Comparison of ENCODE assay signal across 9 cellular contexts in the genomic region with DNA sequence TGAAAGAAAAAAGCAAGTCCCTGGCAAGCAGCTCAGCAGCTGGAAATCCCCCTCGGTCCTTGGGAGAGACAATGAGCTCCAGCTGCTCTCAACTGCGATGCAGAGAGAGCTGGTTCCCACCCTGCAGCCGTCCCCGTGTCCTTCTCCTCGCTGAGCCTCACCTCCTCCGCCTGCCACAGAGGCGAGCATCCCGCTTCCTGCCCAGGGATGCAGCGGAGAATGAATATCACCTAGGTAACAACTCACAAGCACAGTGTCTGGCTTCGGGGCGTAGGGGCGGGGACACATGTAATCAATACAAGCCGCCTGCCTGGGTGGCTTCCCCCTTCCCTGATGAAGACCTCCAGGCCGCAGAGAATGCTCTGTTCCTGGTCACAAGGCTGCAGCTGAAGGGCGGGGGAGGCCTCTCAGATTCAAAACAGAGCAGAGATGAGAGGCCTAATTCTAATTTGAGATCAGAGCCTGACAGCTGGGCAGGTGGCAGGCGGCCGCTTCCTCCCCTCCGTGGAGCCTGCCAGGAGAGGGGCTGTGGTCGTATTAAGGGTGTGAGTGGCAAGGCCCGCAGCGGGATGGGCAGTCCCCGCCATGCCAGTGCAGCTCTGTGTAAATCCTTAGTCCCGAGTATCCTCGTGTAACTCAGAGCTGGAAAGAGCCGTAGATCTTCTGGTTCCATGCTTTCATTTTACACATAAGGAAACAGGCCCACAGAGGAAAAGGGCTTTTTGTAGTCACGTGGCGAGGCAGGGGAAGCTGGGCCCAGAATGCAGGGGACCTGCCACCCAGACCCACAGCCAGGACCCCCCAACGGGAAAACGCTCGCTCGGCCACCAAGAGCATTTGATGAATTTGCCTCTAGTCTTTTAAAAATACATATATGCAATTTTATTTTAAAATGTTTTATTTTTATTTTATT. TPM values are rescaled to one million over a fixed set of nuclear protein-coding genes. Genes with fewer than 3 reads are reported as not detected.
DNase-seq lines count a peak whose midpoint lies in the region; ATAC-seq and TF ChIP-seq lines count a peak whose summit lies in the region.
"Had no signal": no experiment of that assay in that cellular context is flagged by ENCODE, and none has a peak within 500 bp of the region (broad histone marks: within the 10 kb centered on the region; RNA-seq: fewer than 3 reads in every experiment).

No MANE protein-coding gene starts in this region.

- no peaks in the 10 kb centered on the region for H3K23me2 ChIP-seq in H9 (ENCODE audit: insufficient read length, low read depth, low read length, poor library complexity, severe bottlenecking)

- no peaks in the 10 kb centered on the region for H3K36me3 ChIP-seq in neuronal stem cell (replicated peaks in 1 of 2; ENCODE audit: control insufficient read depth in 2 of 2, insufficient read depth in 2 of 2, low read length in 2 of 2)

- no peak overlapping the region for H3T11ph ChIP-seq in H9 (ENCODE audit: low read length)

- H4K8ac ChIP-seq in H9 (replicated peaks; ENCODE audit: insufficient read length, low read depth, low read length): no peak overlapping the region
- no peak overlapping the region for H4K8ac ChIP-seq in neuronal stem cell (ENCODE audit: low read depth, low read length)

- no peaks in the 10 kb centered on the region for H3K79me1 ChIP-seq in H9 (ENCODE audit: insufficient read depth, low read depth, low read length, poor library complexity, severe bottlenecking)
- no peaks in the 10 kb centered on the region for H3K79me1 ChIP-seq in neuronal stem cell (ENCODE audit: low read depth, low read length)

- no peak overlapping the region for H2BK120ac ChIP-seq in H9 (ENCODE audit: low read depth, low read length, poor library complexity, severe bottlenecking)
- H2BK120ac ChIP-seq in neuronal stem cell (ENCODE audit: low read depth, low read length): no peak overlapping the region

- TF ChIP-seq POLR2A in GM18505 (IDR thresholded peaks at IDR 0.05; ENCODE audit: borderline replicate concordance, extremely low read depth, insufficient read depth, insufficient read length): peak; percentile 69

- peak; percentile 38 for ATAC-seq in GM18505 (IDR thresholded peaks at IDR 0.05; ENCODE audit: unreplicated experiment)

- no peak overlapping the region for H4K5ac ChIP-seq in H9 (ENCODE audit: insufficient read length, low read depth, low read length)

- H2AK5ac ChIP-seq in H9 (ENCODE audit: insufficient read length, low read length) (no peak overlapping the region), neuronal stem cell (ENCODE audit: low read depth, low read length) (peak overlapping the region; percentile 32)

- peak overlapping the region in 2 of 3 experiments; percentile 13 to 82; a peak in 4 of 7 replicates for H3K27ac Mint-ChIP-seq in H9

- no peak for TF ChIP-seq CTCF in H9 (conservative IDR thresholded peaks at IDR 0.05)

- H2AFZ ChIP-seq in H9 (ENCODE audit: low read length): no peak overlapping the region
- peak overlapping the region; percentile 85 for H2AFZ ChIP-seq in neuronal stem cell (ENCODE audit: low read length)

- WGBS in H9 (ENCODE audit: extremely low coverage, insufficient read length, low lambda C conversion rate): no CpG with 5 or more reads among the region's 31 CpGs
- no CpG with 5 or more reads among the region's 31 CpGs for WGBS in neuronal stem cell (ENCODE audit: extremely low coverage in 2 of 2, insufficient read length in 2 of 2, insufficient replicate concordance in 1 of 2), 2 donors

- H3K4me2 ChIP-seq in H9 (ENCODE audit: insufficient read depth, insufficient read length, low read length) (no peak overlapping the region), neuronal stem cell (ENCODE audit: insufficient read depth, low read length, poor library complexity, severe bottlenecking) (peak overlapping the region; percentile 68)

- H2BK20ac ChIP-seq in H9 (ENCODE audit: low read depth, low read length, poor library complexity, severe bottlenecking): no peak overlapping the region

- no peaks in the 10 kb centered on the region for H3K27me3 Mint-ChIP-seq in H9 (ENCODE audit: low read depth)

- H3K4ac ChIP-seq in H9 (ENCODE audit: low read depth, low read length): no peak overlapping the region
- no peak overlapping the region for H3K4ac ChIP-seq in neuronal stem cell (ENCODE audit: low read length)

- H4K20me1 ChIP-seq in H9 (ENCODE audit: control insufficient read depth, insufficient read depth, insufficient read length): no peaks in the 10 kb centered on the region

- peak overlapping the region; percentile 13 to 31 for H3K4me3 ChIP-seq in neuronal stem cell (ENCODE audit: low read length in 2 of 2)

- H3K23ac ChIP-seq in H9 (ENCODE audit: insufficient read length, low read depth, low read length) (no peak overlapping the region), neuronal stem cell (ENCODE audit: low read depth, low read length, poor library complexity) (peak overlapping the region; percentile 80)

- no peaks in the 10 kb centered on the region for H3K79me2 ChIP-seq in H9 (ENCODE audit: insufficient read depth, low read length)

- H2BK5ac ChIP-seq in H9 (ENCODE audit: insufficient read length, low read length) (no peak overlapping the region), neuronal stem cell (ENCODE audit: low read length) (peak overlapping the region; percentile 35)

- H3K4me1 ChIP-seq in H9 (ENCODE audit: insufficient read depth, low read length) (no peaks in the 10 kb centered on the region), neuronal stem cell (ENCODE audit: control insufficient read depth in 2 of 2, insufficient read depth in 1 of 2, low read depth in 1 of 2, low read length in 2 of 2) (peaks cover 9 to 10% of the 10 kb centered on the region in 2 donors)

- H2BK12ac ChIP-seq in H9 (ENCODE audit: insufficient read length, low read depth, low read length) (no peak overlapping the region), neuronal stem cell (ENCODE audit: low read length) (peak overlapping the region; percentile 22)

- peak overlapping the region; percentile 45 for H3K18ac ChIP-seq in H9 (ENCODE audit: insufficient read length, low read depth, low read length)
- H3K18ac ChIP-seq in neuronal stem cell (ENCODE audit: low read length): peak overlapping the region; percentile 64

- peaks cover 13 to 16% of the 10 kb centered on the region in 2 experiments for H3K4me1 Mint-ChIP-seq in H9

- H3K4me3 Mint-ChIP-seq in H9: peak overlapping the region; percentile 8 to 60; a peak in 4 of 5 replicates

- H4K91ac ChIP-seq in H9 (ENCODE audit: insufficient read length, low read depth, low read length): no peak overlapping the region
- H4K91ac ChIP-seq in neuronal stem cell (ENCODE audit: low read depth, low read length, poor library complexity): no peak overlapping the region

- H3K9ac ChIP-seq in H9 (ENCODE audit: extremely low read depth, insufficient read length, low read length) (no peak overlapping the region), neuronal stem cell (ENCODE audit: low read depth, low read length, poor library complexity) (no peak overlapping the region)

- DNase-seq in H9: peak; percentile 87
- peak; percentile 93 for DNase-seq in NCI-H2107 (lab: John Stamatoyannopoulos, UW)
- peak; percentile 61 for DNase-seq in neuronal stem cell (ENCODE audit: low spot score)
- no peak for DNase-seq in middle frontal gyrus (ENCODE audit: extremely low spot score, low spot score)
- no peak for DNase-seq in HK-2 (ENCODE audit: unreplicated experiment)
- DNase-seq in stimulated activated CD4-positive, alpha-beta T cell treated with anti-CD3 and anti-CD28 coated beads, Interleukin-2, amount 100 ng/mL, for 24 hours: no peak

- H3K14ac ChIP-seq in H9 (ENCODE audit: insufficient read depth, low read length): peak overlapping the region; percentile 77
- H3K14ac ChIP-seq in neuronal stem cell (ENCODE audit: low read length): no peak overlapping the region

- H3K27me3 ChIP-seq in H9 (ENCODE audit: insufficient read depth, low read length) (no peaks in the 10 kb centered on the region), neuronal stem cell (ENCODE audit: control insufficient read depth in 3 of 3, insufficient read depth in 3 of 3, low read depth in 1 of 3, low read length in 3 of 3) (no peaks in the 10 kb centered on the region)

- no peak overlapping the region for H2BK15ac ChIP-seq in H9 (ENCODE audit: low read depth, low read length)
- peak overlapping the region; percentile 58 for H2BK15ac ChIP-seq in neuronal stem cell (ENCODE audit: low read length)

- H3K56ac ChIP-seq in H9 (ENCODE audit: insufficient read length, low read depth, low read length): no peak overlapping the region

- H3K9me3 Mint-ChIP-seq in H9: no peaks in the 10 kb centered on the region

- no peaks in the 10 kb centered on the region for H3K36me3 Mint-ChIP-seq in H9 (ENCODE audit: insufficient read depth in 1 of 3, low read depth in 3 of 3)

- H3K9me3 ChIP-seq in H9 (ENCODE audit: control insufficient read depth, low read depth, low read length) (no peaks in the 10 kb centered on the region), neuronal stem cell (replicated peaks in 1 of 2; ENCODE audit: control insufficient read depth in 2 of 2, insufficient read depth in 1 of 2, low read depth in 1 of 2, low read length in 2 of 2) (no peaks in the 10 kb centered on the region)

- no peak overlapping the region for H3K27ac ChIP-seq in H9 (ENCODE audit: insufficient read length, low read depth, low read length)
- peak overlapping the region; percentile 89 for H3K27ac ChIP-seq in cingulate gyrus (ENCODE audit: low read depth, low read length)
- no peak overlapping the region for H3K27ac ChIP-seq in neuronal stem cell (replicated peaks; ENCODE audit: low read length)

RNA-seq across cellular contexts. Expression of gene ZDHHC19, which starts 24.3 kb away (rescaled TPM):
- 1.6 and 2.2 TPM in 2 replicates for total RNA-seq in H9 (2021)
- 1.1 TPM for polyA plus RNA-seq in neuronal stem cell (2013, experiment 1 of 2)
- 0.84 TPM for polyA plus RNA-seq in neuronal stem cell (2013, experiment 2 of 2)
- total RNA-seq: epithelial cell of proximal tubule had no signal

RNA-seq across cellular contexts. Expression of gene SLC51A, which starts 29.4 kb away (rescaled TPM):
- total RNA-seq in H9 (2021): 5.6 and 6.5 TPM in 2 replicates
- polyA plus RNA-seq in neuronal stem cell (2013, experiment 1 of 2): 0.07 TPM
- polyA plus RNA-seq in neuronal stem cell (2013, experiment 2 of 2): not detected

Comparison
In these comparisons a context has a peak if more than half of its experiments do, and no peak if none do; other contexts are left out.
1. DNase-seq: peak in H9 (single experiment), NCI-H2107 (single experiment) and neuronal stem cell (single experiment); none in middle frontal gyrus (single experiment), HK-2 (single experiment) and stimulated activated CD4-positive, alpha-beta T cell treated with anti-CD3 and anti-CD28 coated beads, Interleukin-2, amount 100 ng/mL, for 24 hours (0 of 2).